7 cellular contexts compared by ENCODE assay signal in the genomic region with DNA sequence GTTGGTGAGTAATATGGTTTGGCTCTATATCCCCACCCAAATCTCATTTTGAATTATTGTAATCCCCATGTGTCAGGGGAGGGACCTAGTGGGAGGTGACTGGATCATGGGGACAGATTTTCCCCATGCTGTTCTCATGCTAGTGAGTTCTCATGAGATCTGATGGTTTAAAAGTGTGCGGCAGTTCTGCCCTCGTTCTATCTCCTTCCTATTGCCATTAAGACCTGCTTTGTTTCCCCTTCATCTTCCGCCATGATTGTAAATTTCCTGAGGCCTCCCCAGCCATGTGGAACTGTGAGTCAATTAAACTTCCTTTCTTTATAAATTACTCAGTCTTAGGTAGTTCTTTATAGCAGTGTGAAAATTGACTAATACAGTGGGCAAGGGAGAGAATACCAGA.
A peak's percentile ranks its signal among the peaks of the same experiment; 100 is the strongest.
DNase-seq lines count a peak whose midpoint lies in the region; ATAC-seq, FAIRE-seq and TF ChIP-seq lines count a peak whose summit lies in the region.
"Not testable (repeated sequence)": the region's sequence is repeated elsewhere in the genome, so short reads cannot be mapped to it uniquely, and the experiment has no call there.

No MANE protein-coding gene starts in this region.

- H3K27me3 ChIP-seq in endothelial cell of umbilical vein (ENCODE audit: control insufficient read depth in 2 of 2, insufficient read depth in 2 of 2, low read length in 2 of 2); foreskin keratinocyte: not testable (repeated sequence)

- not testable (repeated sequence) for H3K9ac ChIP-seq in endothelial cell of umbilical vein (replicated peaks; ENCODE audit: extremely low read depth, insufficient read depth, low read length)

- intact Hi-C loops in endothelial cell of umbilical vein (cut with micrococcal nuclease) = loop anchor here (2.0 kb wide), 1 partner anchor 68 kb away; a partner anchor contains a TSS

- not testable (repeated sequence) for H3K4me3 Mint-ChIP-seq in activated T-cell treated with anti-CD3 and anti-CD28 coated beads, Interleukin-2, amount 50 U/mL, for 24 hours; progenitor cell of endocrine pancreas (ENCODE audit: low read depth)

- H4K20me1 ChIP-seq in endothelial cell of umbilical vein (replicated peaks; ENCODE audit: control insufficient read depth, extremely low read depth, insufficient read depth, low read length) = not testable (repeated sequence)

- H3K27me3 Mint-ChIP-seq in activated T-cell treated with anti-CD3 and anti-CD28 coated beads, Interleukin-2, amount 50 U/mL, for 24 hours; progenitor cell of endocrine pancreas: not testable (repeated sequence)

- peak overlapping the region; percentile 51 for H3K27ac Mint-ChIP-seq in activated T-cell treated with anti-CD3 and anti-CD28 coated beads, Interleukin-2, amount 50 U/mL, for 24 hours
- peak overlapping the region; percentile 11 for H3K27ac Mint-ChIP-seq in progenitor cell of endocrine pancreas

- CTCF ChIA-PET in endothelial cell of umbilical vein (lab: Charles Lee) = interaction anchor here (1.1 kb wide), 1 partner anchor 42 kb away, joined by 3 read pairs; no protein-coding TSS in a partner anchor

- H2AFZ ChIP-seq in endothelial cell of umbilical vein (ENCODE audit: low read depth, low read length) = peak overlapping the region; percentile 28

- H3K4me2 ChIP-seq in endothelial cell of umbilical vein (ENCODE audit: insufficient read depth, low read length) = not testable (repeated sequence)

- not testable (repeated sequence) for BruUV-seq in endothelial cell of umbilical vein (replicated peaks; lab: Mats Ljungman, UMichigan)

- H3K4me1 Mint-ChIP-seq in activated T-cell treated with anti-CD3 and anti-CD28 coated beads, Interleukin-2, amount 50 U/mL, for 24 hours (ENCODE audit: low read depth); progenitor cell of endocrine pancreas (ENCODE audit: low read depth): not testable (repeated sequence)

- peak; percentile 25 for ATAC-seq in foreskin keratinocyte

- H3K79me2 ChIP-seq in endothelial cell of umbilical vein (ENCODE audit: control insufficient read depth, insufficient read depth, low read length) = not testable (repeated sequence)

- H3K27ac ChIP-seq in endothelial cell of umbilical vein (ENCODE audit: insufficient read depth, low read depth, low read length); foreskin keratinocyte: not testable (repeated sequence)

- H3K9me3 ChIP-seq in endothelial cell of umbilical vein (replicated peaks; ENCODE audit: control insufficient read depth, insufficient read depth, low read length) = not testable (repeated sequence)

- H3K36me3 ChIP-seq in endothelial cell of umbilical vein (ENCODE audit: control insufficient read depth in 2 of 2, extremely low read depth in 1 of 2, insufficient read depth in 2 of 2, low read length in 2 of 2) = not testable (repeated sequence)

- not testable (repeated sequence) for H3K9me1 ChIP-seq in endothelial cell of umbilical vein (replicated peaks; ENCODE audit: control insufficient read depth, extremely low read depth, insufficient read depth, low read length)

- POLR2A ChIA-PET in endothelial cell of umbilical vein (lab: Charles Lee) = not testable (repeated sequence)

- not testable (repeated sequence) for TF ChIP-seq CTCF in endothelial cell of umbilical vein (IDR thresholded peaks at IDR 0.05; ENCODE audit: extremely low read depth in 1 of 2, insufficient read depth in 1 of 2, low read depth in 1 of 2, low read length in 2 of 2); foreskin keratinocyte (conservative IDR thresholded peaks at IDR 0.05); progenitor cell of endocrine pancreas (IDR thresholded peaks at IDR 0.05; ENCODE audit: unreplicated experiment)

- not testable (repeated sequence) for H3K4me1 ChIP-seq in endothelial cell of umbilical vein (ENCODE audit: control insufficient read depth, extremely low read depth, insufficient read depth, low read length); foreskin keratinocyte

- H3K36me3 Mint-ChIP-seq in activated T-cell treated with anti-CD3 and anti-CD28 coated beads, Interleukin-2, amount 50 U/mL, for 24 hours (ENCODE audit: low read depth) = peaks cover 69% of the 10 kb centered on the region
- not testable (repeated sequence) for H3K36me3 Mint-ChIP-seq in progenitor cell of endocrine pancreas (ENCODE audit: insufficient read depth)

- not testable (repeated sequence) for TF ChIP-seq POLR2A in endothelial cell of umbilical vein (IDR thresholded peaks at IDR 0.05; ENCODE audit: low read depth, low read length)

- DNase-seq in EL (peak; percentile 1), HT1080 (ENCODE audit: low read depth) (peak; percentile 38), NCI-H82 treated with DMSO at 0.1 percent for 48 hours (lab: John Stamatoyannopoulos, UW; ENCODE audit: unreplicated experiment) (peak; percentile 60), endothelial cell of umbilical vein (ENCODE audit: low read depth, low spot score) (peak; percentile 49)
- DNase-seq in activated T-cell treated with anti-CD3 and anti-CD28 coated beads, Interleukin-2, amount 50 U/mL, for 24 hours; foreskin keratinocyte; progenitor cell of endocrine pancreas (ENCODE audit: low spot score, unreplicated experiment): not testable (repeated sequence)

- H3K4me3 ChIP-seq in endothelial cell of umbilical vein (replicated peaks in 1 of 3; ENCODE audit: insufficient read depth in 1 of 3, low read depth in 1 of 3, low read length in 3 of 3) = not testable (repeated sequence)

- dilution Hi-C loops in endothelial cell of umbilical vein (cut with MboI; ENCODE audit: extremely low pct_ligation_motif_present, low sequenced_read_pairs) = not testable (repeated sequence)

- H3K9me3 Mint-ChIP-seq in activated T-cell treated with anti-CD3 and anti-CD28 coated beads, Interleukin-2, amount 50 U/mL, for 24 hours; progenitor cell of endocrine pancreas (ENCODE audit: low read depth): not testable (repeated sequence)

- peak; percentile 74 for FAIRE-seq in endothelial cell of umbilical vein (lab: Jason Lieb, UNC)

TF ChIP-seq in endothelial cell of umbilical vein, 7 proteins besides CTCF, POLR2A, EP300 and RAD21:
- TF ChIP-seq FOS (IDR thresholded peaks at IDR 0.05; ENCODE audit: borderline replicate concordance, insufficient read depth, low read length) = peak; percentile 21
